Comparison of ENCODE assay signal across 8 cellular contexts in the genomic region with DNA sequence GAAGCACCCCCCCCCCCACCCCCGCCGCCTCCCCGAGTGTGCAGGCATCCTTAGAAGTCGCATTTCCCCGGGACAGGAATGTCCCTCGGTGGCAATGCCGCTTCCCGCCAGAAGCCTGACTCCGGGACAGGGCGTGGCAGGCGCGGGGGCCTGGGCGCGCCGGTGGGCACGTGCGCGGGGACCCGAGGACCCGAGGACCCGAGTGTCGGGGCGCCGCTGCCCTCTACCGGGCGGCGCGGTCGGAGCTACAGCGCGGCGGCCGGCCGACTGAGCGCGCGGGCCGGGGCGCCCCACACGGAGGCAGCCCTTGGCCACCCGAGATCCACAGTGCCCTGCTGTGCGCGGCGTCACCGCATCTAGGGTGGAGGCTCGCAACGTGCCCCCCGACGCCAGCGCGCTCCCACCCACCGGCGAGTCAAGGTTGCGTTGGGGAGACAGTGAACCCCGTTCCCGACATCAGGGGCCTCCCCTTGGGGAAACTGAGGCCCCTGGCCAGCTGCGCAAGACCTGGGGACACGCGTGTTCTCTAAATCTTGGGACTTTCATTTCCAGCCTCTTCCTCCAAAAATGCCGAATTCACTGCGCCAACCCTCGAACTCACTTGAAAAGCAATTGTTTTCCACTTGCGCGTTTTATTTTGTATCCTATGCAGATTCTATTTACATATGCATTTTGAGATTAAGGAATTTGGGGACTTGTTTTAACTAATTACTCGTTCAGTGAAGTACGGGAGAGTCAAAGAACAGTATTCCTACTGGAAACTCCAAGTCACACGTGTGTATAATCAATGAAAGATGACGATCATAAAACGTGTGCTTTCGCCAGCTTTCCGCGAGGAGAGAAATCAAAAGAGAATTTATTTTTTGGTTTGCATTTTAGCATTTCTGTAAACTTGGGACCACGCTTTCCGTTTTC. TPM values are rescaled to one million over a fixed set of nuclear protein-coding genes. Genes with fewer than 3 reads are reported as not detected.
A peak's percentile ranks its signal among the peaks of the same experiment; 100 is the strongest.
DNase-seq lines count a peak whose midpoint lies in the region; ATAC-seq lines count a peak whose summit lies in the region.

No MANE protein-coding gene starts in this region.

- peak overlapping the region; percentile 96 to 100 (median 98) for H3K4me3 ChIP-seq in BLaER1 treated with 17β-estradiol and CSF1 and Interleukin-3, amounts not matched to agents 10 nM and 100 nM

- peak overlapping the region; percentile 91 to 99 (median 98) for H3K4me2 ChIP-seq in BLaER1 treated with 17β-estradiol and CSF1 and Interleukin-3, amounts not matched to agents 10 nM and 100 nM

- POLR2A ChIA-PET in activated CD4-positive, alpha-beta memory T cell treated with anti-CD3 and anti-CD28 coated beads for 36 hours (lab: Charles Lee) = interaction anchor here (0.6 kb wide), 1 partner anchor 82 kb away, joined by 3 read pairs; no protein-coding TSS in a partner anchor

- H3K4me1 Mint-ChIP-seq in activated CD4-positive, alpha-beta memory T cell treated with anti-CD3 and anti-CD28 coated beads for 36 hours (ENCODE audit: low read depth) = peaks cover 17% of the 10 kb centered on the region
- peaks cover 10 to 17% of the 10 kb centered on the region in 2 donors for H3K4me1 Mint-ChIP-seq in effector memory CD8-positive, alpha-beta T cell (ENCODE audit: low read depth in 2 of 2)

- peaks cover 3% of the 10 kb centered on the region for H3K27me3 Mint-ChIP-seq in activated CD4-positive, alpha-beta memory T cell treated with anti-CD3 and anti-CD28 coated beads for 36 hours
- H3K27me3 Mint-ChIP-seq in effector memory CD8-positive, alpha-beta T cell = no peaks in the 10 kb centered on the region

- intact Hi-C loops in activated CD4-positive, alpha-beta memory T cell treated with anti-CD3 and anti-CD28 coated beads for 36 hours (cut with micrococcal nuclease) = loop anchor here (1.0 to 2.0 kb wide), 3 partner anchors 71 to 422 kb away; no protein-coding TSS in a partner anchor

- H3K4me1 ChIP-seq in BLaER1 treated with 17β-estradiol and CSF1 and Interleukin-3, amounts not matched to agents 10 nM and 100 nM = peaks cover 13 to 35% (median 26%) of the 10 kb centered on the region in 10 experiments

- H3K27ac ChIP-seq in BLaER1 treated with 17β-estradiol and CSF1 and Interleukin-3, amounts not matched to agents 10 nM and 100 nM = peak overlapping the region in 10 of 11 experiments; percentile 68 to 97 (median 93); a peak in 19 of 22 replicates

- peak; percentile 41 for DNase-seq in NCI-H2227 treated with DMSO at 0.1 percent for 48 hours (lab: John Stamatoyannopoulos, UW)
- DNase-seq in activated CD4-positive, alpha-beta memory T cell treated with anti-CD3 and anti-CD28 coated beads for 36 hours = peak; percentile 75
- DNase-seq in effector memory CD8-positive, alpha-beta T cell = peak; percentile 25 to 41 (median 39)
- peak; percentile 49 to 61 for DNase-seq in lung microvascular endothelial cell (ENCODE audit: low read depth in 2 of 2)
- peak; percentile 22 for DNase-seq in stimulated activated CD8-positive, alpha-beta memory T cell treated with anti-CD3 and anti-CD28 coated beads, Interleukin-12 subunit alpha, Interleukin-12 subunit beta, amount 100 ng/mL, for 1 hour (ENCODE audit: low read depth)

- peak overlapping the region; percentile 72 for H3K4me3 Mint-ChIP-seq in activated CD4-positive, alpha-beta memory T cell treated with anti-CD3 and anti-CD28 coated beads for 36 hours
- H3K4me3 Mint-ChIP-seq in effector memory CD8-positive, alpha-beta T cell = peak overlapping the region; percentile 90 to 93

- no peaks in the 10 kb centered on the region for H3K36me3 Mint-ChIP-seq in activated CD4-positive, alpha-beta memory T cell treated with anti-CD3 and anti-CD28 coated beads for 36 hours
- peaks cover 5% of the 10 kb centered on the region for H3K36me3 Mint-ChIP-seq in effector memory CD8-positive, alpha-beta T cell (ENCODE audit: insufficient read depth)

- no peaks in the 10 kb centered on the region for H3K9me3 Mint-ChIP-seq in activated CD4-positive, alpha-beta memory T cell treated with anti-CD3 and anti-CD28 coated beads for 36 hours
- no peaks in the 10 kb centered on the region for H3K9me3 Mint-ChIP-seq in effector memory CD8-positive, alpha-beta T cell

- ATAC-seq in GM21423 (IDR thresholded peaks at IDR 0.05; ENCODE audit: unreplicated experiment) (peak; percentile 36), GM21529 (IDR thresholded peaks at IDR 0.05; ENCODE audit: unreplicated experiment) (no peak)
- peak; percentile 53 for ATAC-seq in effector memory CD8-positive, alpha-beta T cell (replicated peaks)

- H3K9me3 ChIP-seq in BLaER1 treated with 17β-estradiol and CSF1 and Interleukin-3, amounts not matched to agents 10 nM and 100 nM (replicated peaks in 1 of 11) = no peaks in the 10 kb centered on the region

- peaks cover 22 to 27% (median 26%) of the 10 kb centered on the region in 11 experiments; a peak in 20 of 22 replicates for H4K20me1 ChIP-seq in BLaER1 treated with 17β-estradiol and CSF1 and Interleukin-3, amounts not matched to agents 10 nM and 100 nM

- H3K27ac Mint-ChIP-seq in activated CD4-positive, alpha-beta memory T cell treated with anti-CD3 and anti-CD28 coated beads for 36 hours = peak overlapping the region; percentile 72
- peak overlapping the region; percentile 31 to 55 for H3K27ac Mint-ChIP-seq in effector memory CD8-positive, alpha-beta T cell

- peak overlapping the region; percentile 61 to 99 (median 95) for H3K9ac ChIP-seq in BLaER1 treated with 17β-estradiol and CSF1 and Interleukin-3, amounts not matched to agents 10 nM and 100 nM

- peaks cover 0 to 4% (median 0%) of the 10 kb centered on the region in 11 experiments; a peak in 4 of 22 replicates for H3K27me3 ChIP-seq in BLaER1 treated with 17β-estradiol and CSF1 and Interleukin-3, amounts not matched to agents 10 nM and 100 nM

- H3K36me3 ChIP-seq in BLaER1 treated with 17β-estradiol and CSF1 and Interleukin-3, amounts not matched to agents 10 nM and 100 nM = no peaks in the 10 kb centered on the region

- CTCF ChIA-PET in activated CD4-positive, alpha-beta memory T cell treated with anti-CD3 and anti-CD28 coated beads for 36 hours (lab: Charles Lee) = interaction anchor here (0.8 to 1.6 kb wide), 9 partner anchors 9 to 131 kb away, joined by 3 to 18 read pairs (median 4); no protein-coding TSS in a partner anchor

RNA-seq across cellular contexts. Expression of a gene that starts 3.1 kb away (rescaled TPM):
- 10 to 100 TPM; 25.1 TPM for total RNA-seq in activated CD4-positive, alpha-beta memory T cell treated with anti-CD3 and anti-CD28 coated beads for 36 hours
- total RNA-seq in lung microvascular endothelial cell = 14.4 and 22.8 TPM in 2 replicates

Comparison
In these comparisons a context has a peak if more than half of its experiments do, and no peak if none do; other contexts are left out.
1. DNase-seq: peak in every context shown above with its lines; median percentile 75 in activated CD4-positive, alpha-beta memory T cell treated with anti-CD3 and anti-CD28 coated beads for 36 hours; 55 in lung microvascular endothelial cell; 41 in NCI-H2227 treated with DMSO at 0.1 percent for 48 hours; 39 in effector memory CD8-positive, alpha-beta T cell; 22 in stimulated activated CD8-positive, alpha-beta memory T cell treated with anti-CD3 and anti-CD28 coated beads, Interleukin-12 subunit alpha, Interleukin-12 subunit beta, amount 100 ng/mL, for 1 hour.